Comparison of ENCODE assay signal across 9 cellular contexts in the genomic region with DNA sequence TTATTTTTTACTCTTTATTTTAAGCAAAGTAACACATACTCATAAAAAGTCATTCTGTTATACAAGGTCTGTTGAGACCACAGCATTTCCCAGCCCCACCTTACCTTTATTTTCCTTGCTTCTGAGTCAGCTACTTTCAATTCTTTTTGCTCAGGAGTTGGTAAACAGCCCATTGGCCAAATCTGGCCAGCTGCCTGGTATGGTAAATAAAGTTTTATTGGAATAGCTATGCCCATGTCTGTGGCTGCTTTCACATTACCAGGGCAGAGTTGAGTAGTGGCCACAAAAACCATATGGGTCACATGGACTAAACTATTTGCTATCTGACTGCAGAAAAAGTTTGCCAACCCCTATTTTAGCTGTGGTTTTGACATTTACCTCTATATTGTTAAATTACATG. TPM values are rescaled to one million over a fixed set of nuclear protein-coding genes. Genes with fewer than 3 reads are reported as not detected.
A peak's percentile ranks its signal among the peaks of the same experiment; 100 is the strongest.
DNase-seq lines count a peak whose midpoint lies in the region; ATAC-seq and TF ChIP-seq lines count a peak whose summit lies in the region.
"Had no signal": no experiment of that assay in that cellular context is flagged by ENCODE, and none has a peak within 500 bp of the region (broad histone marks: within the 10 kb centered on the region; RNA-seq: fewer than 3 reads in every experiment).

No MANE protein-coding gene starts in this region.

- peak overlapping the region; percentile 59 for H3K4me2 ChIP-seq in MM.1S (ENCODE audit: low read depth, low read length)
- H3K4me2 ChIP-seq in neural progenitor cell = no peak overlapping the region

- H3K36me3 Mint-ChIP-seq in activated T-helper 1 cell treated with anti-CD3 and anti-CD28 coated beads, Interleukin-12 subunit alpha, Interleukin-12 subunit beta, Interleukin-2, Interleukin-4 antibody, amounts not matched to agents 30 ng/mL and 10 ng/mL and 1 ng/mL, durations not matched to agents 14 hours and 24 hours and 36 hours (ENCODE audit: low read depth) = peaks cover 7% of the 10 kb centered on the region
- no peaks in the 10 kb centered on the region for H3K36me3 Mint-ChIP-seq in neural progenitor cell

- H3K27me3 ChIP-seq in MM.1S (replicated peaks; ENCODE audit: insufficient read depth, low read length) (no peaks in the 10 kb centered on the region), neural progenitor cell (no peaks in the 10 kb centered on the region)

- intact Hi-C loops in activated T-helper 1 cell treated with anti-CD3 and anti-CD28 coated beads, Interleukin-12 subunit alpha, Interleukin-12 subunit beta, Interleukin-2, Interleukin-4 antibody, amounts not matched to agents 30 ng/mL and 10 ng/mL and 1 ng/mL, durations not matched to agents 14 hours and 24 hours and 36 hours (cut with micrococcal nuclease) = loop anchor here (1.0 to 10.0 kb wide), 3 partner anchors 250 to 712 kb away; partner anchors contain the start of gene CRLF3

- peak overlapping the region; percentile 1; the same call in 1 of the 2 replicates for H3K9ac ChIP-seq in MM.1S (ENCODE audit: low read length)
- H3K9ac ChIP-seq in neural progenitor cell = no peak overlapping the region

- no peaks in the 10 kb centered on the region for H3K36me3 ChIP-seq in MM.1S (replicated peaks; ENCODE audit: insufficient read depth, low read length)
- H3K36me3 ChIP-seq in neural progenitor cell = no peaks in the 10 kb centered on the region

- H3K27ac Mint-ChIP-seq in activated T-helper 1 cell treated with anti-CD3 and anti-CD28 coated beads, Interleukin-12 subunit alpha, Interleukin-12 subunit beta, Interleukin-2, Interleukin-4 antibody, amounts not matched to agents 30 ng/mL and 10 ng/mL and 1 ng/mL, durations not matched to agents 14 hours and 24 hours and 36 hours = peak overlapping the region; percentile 21
- no peak overlapping the region for H3K27ac Mint-ChIP-seq in neural progenitor cell
- H3K27ac Mint-ChIP-seq: type B pancreatic cell had no signal

- peaks cover 40% of the 10 kb centered on the region for H3K4me1 Mint-ChIP-seq in activated T-helper 1 cell treated with anti-CD3 and anti-CD28 coated beads, Interleukin-12 subunit alpha, Interleukin-12 subunit beta, Interleukin-2, Interleukin-4 antibody, amounts not matched to agents 30 ng/mL and 10 ng/mL and 1 ng/mL, durations not matched to agents 14 hours and 24 hours and 36 hours (ENCODE audit: low read depth)
- H3K4me1 Mint-ChIP-seq in neural progenitor cell = peaks cover 12% of the 10 kb centered on the region

- peaks cover 10% of the 10 kb centered on the region for H3K27me3 Mint-ChIP-seq in activated T-helper 1 cell treated with anti-CD3 and anti-CD28 coated beads, Interleukin-12 subunit alpha, Interleukin-12 subunit beta, Interleukin-2, Interleukin-4 antibody, amounts not matched to agents 30 ng/mL and 10 ng/mL and 1 ng/mL, durations not matched to agents 14 hours and 24 hours and 36 hours (ENCODE audit: insufficient read depth)
- no peaks in the 10 kb centered on the region for H3K27me3 Mint-ChIP-seq in neural progenitor cell (ENCODE audit: insufficient read depth, low read depth)
- H3K27me3 Mint-ChIP-seq: type B pancreatic cell had no signal

- TF ChIP-seq CTCF in MM.1S (IDR thresholded peaks at IDR 0.05; ENCODE audit: low read length) (no peak), neural progenitor cell (IDR thresholded peaks at IDR 0.05) (no peak)

- ATAC-seq in GM18867 (IDR thresholded peaks at IDR 0.05; ENCODE audit: unreplicated experiment) (no peak), GM19351 (IDR thresholded peaks at IDR 0.05; ENCODE audit: unreplicated experiment) (no peak)

- H3K4me3 Mint-ChIP-seq in activated T-helper 1 cell treated with anti-CD3 and anti-CD28 coated beads, Interleukin-12 subunit alpha, Interleukin-12 subunit beta, Interleukin-2, Interleukin-4 antibody, amounts not matched to agents 30 ng/mL and 10 ng/mL and 1 ng/mL, durations not matched to agents 14 hours and 24 hours and 36 hours = no peak overlapping the region
- H3K4me3 Mint-ChIP-seq in neural progenitor cell = no peak overlapping the region
- H3K4me3 Mint-ChIP-seq: type B pancreatic cell had no signal

- no peaks in the 10 kb centered on the region for H3K9me3 Mint-ChIP-seq in activated T-helper 1 cell treated with anti-CD3 and anti-CD28 coated beads, Interleukin-12 subunit alpha, Interleukin-12 subunit beta, Interleukin-2, Interleukin-4 antibody, amounts not matched to agents 30 ng/mL and 10 ng/mL and 1 ng/mL, durations not matched to agents 14 hours and 24 hours and 36 hours
- H3K9me3 Mint-ChIP-seq in neural progenitor cell = no peaks in the 10 kb centered on the region
- H3K9me3 Mint-ChIP-seq: type B pancreatic cell had no signal

- H4K20me1 ChIP-seq in MM.1S (ENCODE audit: insufficient read depth, low read length) (no peaks in the 10 kb centered on the region), neural progenitor cell (ENCODE audit: low read depth) (no peaks in the 10 kb centered on the region)

- no peaks in the 10 kb centered on the region for H3K9me3 ChIP-seq in MM.1S (replicated peaks; ENCODE audit: insufficient read depth, low read length)
- no peaks in the 10 kb centered on the region for H3K9me3 ChIP-seq in neural progenitor cell (ENCODE audit: low read depth)

- H3K9me2 ChIP-seq in MM.1S (replicated peaks; ENCODE audit: insufficient read depth, low read length) = no peaks in the 10 kb centered on the region

- H3K79me2 ChIP-seq in MM.1S (ENCODE audit: low read length) (peaks cover 16% of the 10 kb centered on the region), neural progenitor cell (ENCODE audit: low read depth) (peaks cover 21% of the 10 kb centered on the region)

- DNase-seq in NCI-H146 (lab: John Stamatoyannopoulos, UW) (peak; percentile 13), NCI-H146 treated with DMSO at 0.1 percent for 48 hours (lab: John Stamatoyannopoulos, UW; ENCODE audit: unreplicated experiment) (no peak), MM.1S (peak; percentile 88), neural progenitor cell (ENCODE audit: low spot score) (no peak), hippocampal formation (lab: John Stamatoyannopoulos, UW) (no peak)
- no peak for DNase-seq in activated T-helper 1 cell treated with anti-CD3 and anti-CD28 coated beads, Interleukin-12 subunit alpha, Interleukin-12 subunit beta, Interleukin-2, Interleukin-4 antibody, amounts not matched to agents 30 ng/mL and 10 ng/mL and 1 ng/mL, durations not matched to agents 14 hours and 24 hours and 36 hours (ENCODE audit: low spot score)

- peak overlapping the region; percentile 48 for H2AFZ ChIP-seq in MM.1S (ENCODE audit: low read length)
- H2AFZ ChIP-seq in neural progenitor cell (replicated peaks) = peak overlapping the region; percentile 52

- H3F3A ChIP-seq in MM.1S (ENCODE audit: insufficient read depth, low read length) (peaks cover 16% of the 10 kb centered on the region), neural progenitor cell (ENCODE audit: low read depth) (peaks cover 14% of the 10 kb centered on the region)

- H3K4me3 ChIP-seq in MM.1S (ENCODE audit: low read length) (peak overlapping the region; percentile 35), neural progenitor cell (no peak overlapping the region)

- H3K27ac ChIP-seq in MM.1S (ENCODE audit: low read length) = peak overlapping the region; percentile 52; the same call in 1 of the 2 replicates
- no peak overlapping the region for H3K27ac ChIP-seq in neural progenitor cell

- H3K4me1 ChIP-seq in MM.1S (ENCODE audit: low read length) (peaks cover 24% of the 10 kb centered on the region), neural progenitor cell (peaks cover 7% of the 10 kb centered on the region)

RNA-seq across cellular contexts. Expression of gene NSRP1, which starts 3.4 kb away (rescaled TPM):
- 32.4 and 35.3 TPM in 2 replicates for total RNA-seq in activated T-helper 1 cell treated with anti-CD3 and anti-CD28 coated beads, Interleukin-12 subunit alpha, Interleukin-12 subunit beta, Interleukin-2, Interleukin-4 antibody, amounts not matched to agents 30 ng/mL and 10 ng/mL and 1 ng/mL, durations not matched to agents 14 hours and 24 hours and 36 hours
- 13.1 and 14.8 TPM in 2 replicates for total RNA-seq in neural progenitor cell (ENCODE audit: low replicate concordance)

Comparison
In these comparisons a context has a peak if more than half of its experiments do, and no peak if none do; other contexts are left out.
1. DNase-seq: peak in NCI-H146 (single experiment) and MM.1S (single experiment); none in NCI-H146 treated with DMSO at 0.1 percent for 48 hours (single experiment), activated T-helper 1 cell treated with anti-CD3 and anti-CD28 coated beads, Interleukin-12 subunit alpha, Interleukin-12 subunit beta, Interleukin-2, Interleukin-4 antibody, amounts not matched to agents 30 ng/mL and 10 ng/mL and 1 ng/mL, durations not matched to agents 14 hours and 24 hours and 36 hours (single experiment), neural progenitor cell (single experiment) and hippocampal formation (0 of 2).